Comparison of ENCODE assay signal across 19 cellular contexts in the genomic region with DNA sequence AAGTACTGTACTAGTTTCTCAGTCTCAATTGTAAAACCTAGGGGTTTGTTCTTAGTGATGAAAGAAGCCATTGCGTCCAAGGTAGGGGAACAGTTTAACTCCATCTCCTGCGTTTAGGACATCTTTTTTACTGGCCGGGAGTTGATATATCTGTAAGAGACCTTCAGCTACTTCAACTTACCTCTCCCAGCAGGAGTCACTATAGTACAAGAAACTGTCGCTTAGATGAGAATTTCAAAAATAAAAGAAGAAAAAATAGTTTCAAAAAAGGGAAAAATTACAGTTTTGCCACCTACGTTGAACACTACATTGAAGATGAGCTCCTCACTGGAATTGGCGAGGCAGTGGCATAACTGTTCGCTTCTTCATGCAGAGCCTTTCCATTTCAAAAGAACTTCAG.
A peak's percentile ranks its signal among the peaks of the same experiment; 100 is the strongest.
DNase-seq lines count a peak whose midpoint lies in the region; ATAC-seq and TF ChIP-seq lines count a peak whose summit lies in the region.
"Had no signal": no experiment of that assay in that cellular context is flagged by ENCODE, and none has a peak within 500 bp of the region (broad histone marks: within the 10 kb centered on the region; RNA-seq: fewer than 3 reads in every experiment).

No MANE protein-coding gene starts in this region.

- CTCF ChIA-PET in Panc1 (lab: Charles Lee) = no interaction called here

- POLR2A ChIA-PET in Panc1 (lab: Charles Lee) = no interaction called here

- 91% methylated on average over 7 of the region's 7 CpGs for WGBS in esophagus muscularis mucosa
- 94 to 99% (median 96%) methylated on average over 7 of the region's 7 CpGs for WGBS in spleen, 5 donors

- intact Hi-C loops in Panc1 (cut with micrococcal nuclease; ENCODE audit: unreplicated experiment) (no loop called here), esophagus muscularis mucosa (cut with DNase I) (no loop called here), spleen (cut with DNase I; ENCODE audit: low total_unique reads) (no loop called here)

- H3K27me3 ChIP-seq in Karpas-422 (ENCODE audit: low read length) (no peaks in the 10 kb centered on the region), Panc1 (ENCODE audit: control insufficient read depth, insufficient read depth, low read length) (no peaks in the 10 kb centered on the region), esophagus muscularis mucosa (no peaks in the 10 kb centered on the region), subcutaneous abdominal adipose tissue (ENCODE audit: control insufficient read depth in 5 of 5, insufficient read depth in 4 of 5, low read length in 5 of 5) (no peaks in the 10 kb centered on the region), spleen (replicated peaks in 1 of 7) (no peaks in the 10 kb centered on the region)
- H3K27me3 ChIP-seq: BLaER1 had no signal

- H3K36me3 ChIP-seq in Karpas-422 (ENCODE audit: insufficient read depth, low read length) = no peaks in the 10 kb centered on the region
- H3K36me3 ChIP-seq in Panc1 (ENCODE audit: control insufficient read depth, insufficient read depth, low read length) = peaks cover 39% of the 10 kb centered on the region
- H3K36me3 ChIP-seq in esophagus muscularis mucosa = peaks cover 0 to 17% (median 9%) of the 10 kb centered on the region in 4 donors
- peaks cover 10 to 20% (median 13%) of the 10 kb centered on the region in 5 donors for H3K36me3 ChIP-seq in subcutaneous abdominal adipose tissue (ENCODE audit: control insufficient read depth in 5 of 5, insufficient read depth in 5 of 5, low read length in 5 of 5)
- peaks cover 0 to 16% (median 7%) of the 10 kb centered on the region in 6 donors for H3K36me3 ChIP-seq in spleen

- ATAC-seq in Panc1 = no peak
- ATAC-seq in HG03196 (IDR thresholded peaks at IDR 0.05; ENCODE audit: unreplicated experiment) = no peak
- ATAC-seq in GM19463 (IDR thresholded peaks at IDR 0.05; ENCODE audit: unreplicated experiment) = no peak
- no peak for ATAC-seq in HG03280 (IDR thresholded peaks at IDR 0.05; ENCODE audit: unreplicated experiment)

- H3K9ac ChIP-seq in Karpas-422 (ENCODE audit: low read length) (no peak overlapping the region), subcutaneous abdominal adipose tissue (ENCODE audit: low read length in 5 of 5) (no peak overlapping the region)
- H3K9ac ChIP-seq: BLaER1 had no signal

- H3K4me1 ChIP-seq in Karpas-422 (ENCODE audit: low read length) = no peaks in the 10 kb centered on the region
- H3K4me1 ChIP-seq in Panc1 (ENCODE audit: control insufficient read depth, insufficient read depth, low read length) = peaks cover 34% of the 10 kb centered on the region
- peaks cover 32 to 77% (median 71%) of the 10 kb centered on the region in 4 donors for H3K4me1 ChIP-seq in esophagus muscularis mucosa
- H3K4me1 ChIP-seq in subcutaneous abdominal adipose tissue (ENCODE audit: control insufficient read depth in 5 of 5, insufficient read depth in 5 of 5, low read length in 5 of 5) = peaks cover 0 to 33% (median 28%) of the 10 kb centered on the region in 5 donors
- no peaks in the 10 kb centered on the region for H3K4me1 ChIP-seq in spleen
- H3K4me1 ChIP-seq: BLaER1 had no signal

- no peaks in the 10 kb centered on the region for H4K20me1 ChIP-seq in Karpas-422 (ENCODE audit: insufficient read depth, low read depth, low read length)
- H4K20me1 ChIP-seq: BLaER1 had no signal

- H2AFZ ChIP-seq in Karpas-422 (ENCODE audit: low read length) = no peak overlapping the region

- H3K9me2 ChIP-seq in Karpas-422 (replicated peaks; ENCODE audit: insufficient read depth, low read length) = no peaks in the 10 kb centered on the region

- in situ Hi-C loops in Panc1 (cut with HindIII; ENCODE audit: low pct_unique_long_range_greater_than_20kb, low sequenced_read_pairs) = no loop called here

- no peak overlapping the region for H3K27ac ChIP-seq in Karpas-422 (ENCODE audit: low read length)
- H3K27ac ChIP-seq in Panc1 (ENCODE audit: low read length) = peak overlapping the region; percentile 39
- peak overlapping the region in 3 of 4 donors; percentile 48 to 84 (median 82) for H3K27ac ChIP-seq in esophagus muscularis mucosa (replicated peaks in 1 of 4)
- H3K27ac ChIP-seq in subcutaneous abdominal adipose tissue (ENCODE audit: low read depth, low read length) = peak overlapping the region; percentile 26
- H3K27ac ChIP-seq in spleen = no peak overlapping the region
- H3K27ac ChIP-seq: BLaER1, RWPE1 had no signal

- H3K79me2 ChIP-seq in Karpas-422 (ENCODE audit: low read length) = no peaks in the 10 kb centered on the region

- BruUV-seq in Panc1 (replicated peaks; lab: Mats Ljungman, UMichigan) = no TSS peak

- TF ChIP-seq EP300 in esophagus muscularis mucosa (IDR thresholded peaks at IDR 0.05) = no peak

- TF ChIP-seq CTCF in Panc1 (IDR thresholded peaks at IDR 0.05) (peak; percentile 31; the same call in 1 of the 2 replicates), esophagus muscularis mucosa (IDR thresholded peaks at IDR 0.05) (no peak), spleen (IDR thresholded peaks at IDR 0.05 in 8 of 11, conservative IDR thresholded peaks at IDR 0.05 in 3 of 11) (no peak)

- DNase-seq in Karpas-422 = peak; percentile 12
- DNase-seq in Panc1 (ENCODE audit: low read depth, low spot score) = no peak
- no peak for DNase-seq in esophagus muscularis mucosa (ENCODE audit: extremely low spot score)
- no peak for DNase-seq in spleen
- DNase-seq: CD4-positive, CD25-positive, alpha-beta regulatory T cell; DMS153; NCI-H1092 treated with DMSO at 0.1 percent for 48 hours; NCI-H1436; NCI-H187; NCI-H2107; NCI-H446 treated with DMSO at 0.1 percent for 48 hours; NCI-H526; SHP77 had no signal

- no peak overlapping the region for H3K4me2 ChIP-seq in Karpas-422 (ENCODE audit: low read depth, low read length, poor library complexity, severe bottlenecking)
- H3K4me2 ChIP-seq: BLaER1 had no signal

- H3K4me3 ChIP-seq in Karpas-422 (ENCODE audit: low read length) (no peak overlapping the region), Panc1 (ENCODE audit: low read depth in 2 of 2, low read length in 2 of 2) (no peak overlapping the region), esophagus muscularis mucosa (no peak overlapping the region), subcutaneous abdominal adipose tissue (ENCODE audit: low read depth in 1 of 5, low read length in 5 of 5) (no peak overlapping the region), spleen (no peak overlapping the region)
- H3K4me3 ChIP-seq: BLaER1 had no signal

- H3K9me3 ChIP-seq in Karpas-422 (ENCODE audit: low read length) (no peaks in the 10 kb centered on the region), Panc1 (ENCODE audit: control insufficient read depth, insufficient read depth, low read depth, low read length) (no peaks in the 10 kb centered on the region), esophagus muscularis mucosa (no peaks in the 10 kb centered on the region), subcutaneous abdominal adipose tissue (ENCODE audit: control insufficient read depth in 5 of 5, low read length in 5 of 5) (no peaks in the 10 kb centered on the region), spleen (no peaks in the 10 kb centered on the region)
- H3K9me3 ChIP-seq: BLaER1 had no signal

- TF ChIP-seq POLR2A in esophagus muscularis mucosa (IDR thresholded peaks at IDR 0.05; ENCODE audit: low read depth) = no peak
- no peak for TF ChIP-seq POLR2A in spleen (IDR thresholded peaks at IDR 0.05)

Comparison
In these comparisons a context has a peak if more than half of its experiments do, and no peak if none do; other contexts are left out.
1. H3K27ac ChIP-seq: peak in Panc1 (single experiment), esophagus muscularis mucosa (3 of 4) and subcutaneous abdominal adipose tissue (single experiment); none in Karpas-422 (single experiment) and spleen (0 of 8).